18 cellular contexts compared by ENCODE assay signal in the genomic region with DNA sequence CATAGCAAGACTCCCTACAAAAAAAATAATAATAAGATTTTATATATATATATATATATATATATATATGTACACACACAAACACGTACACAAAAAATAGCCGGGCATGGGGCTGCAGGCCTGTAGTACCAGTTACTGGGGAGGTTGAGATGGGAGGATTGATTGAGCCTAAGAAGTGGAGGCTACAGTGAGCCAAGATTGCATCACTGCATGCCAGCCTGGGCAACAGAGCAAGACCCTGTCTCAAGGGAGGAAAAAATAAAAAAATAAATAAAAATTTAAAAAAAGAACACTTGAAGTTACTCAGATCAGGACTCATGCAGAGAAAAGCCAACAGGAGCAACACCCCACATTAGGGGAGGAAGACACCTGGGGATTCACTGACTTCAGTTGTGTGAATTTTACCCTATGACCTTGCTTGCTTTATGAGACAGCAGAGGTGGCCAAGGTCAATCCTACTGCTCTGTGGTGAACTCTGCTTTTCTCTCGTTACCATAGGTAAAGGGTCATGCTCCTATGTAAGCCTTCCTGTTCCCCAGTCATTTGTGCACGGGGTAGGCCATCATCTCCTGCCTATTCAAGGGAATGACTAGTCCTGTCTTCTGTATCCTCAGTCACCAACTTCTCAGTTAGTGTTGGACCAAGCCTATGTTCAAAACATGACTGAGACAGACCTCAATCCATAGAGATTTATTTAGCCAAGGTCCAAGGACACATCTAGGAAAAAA.
DNase-seq lines count a peak whose midpoint lies in the region; ATAC-seq and TF ChIP-seq lines count a peak whose summit lies in the region.
"Had no signal": no experiment of that assay in that cellular context is flagged by ENCODE, and none has a peak within 500 bp of the region (broad histone marks: within the 10 kb centered on the region; RNA-seq: fewer than 3 reads in every experiment).

No MANE protein-coding gene starts in this region.

- TF ChIP-seq EP300 in esophagus muscularis mucosa (IDR thresholded peaks at IDR 0.05) = no peak

- DNase-seq in MCF 10A (ENCODE audit: unreplicated experiment) (no peak), breast epithelium (ENCODE audit: low spot score in 2 of 2) (no peak), esophagus muscularis mucosa (ENCODE audit: extremely low spot score) (peak; percentile 53), NCI-H510A treated with DMSO at 0.1 percent for 48 hours (lab: John Stamatoyannopoulos, UW) (no peak), nephron progenitor cell (no peak)
- DNase-seq in stimulated activated effector memory CD8-positive, alpha-beta T cell treated with anti-CD3 and anti-CD28 coated beads, Interleukin-12 subunit alpha, Interleukin-12 subunit beta, amount 100 ng/mL, for 72 hours (ENCODE audit: low spot score in 2 of 2) = no peak
- DNase-seq: GM23248, MV-4-11, NCI-H1694, NCI-H2081 treated with DMSO at 0.1 percent for 48 hours, NCI-H2171 treated with DMSO at 0.1 percent for 48 hours, NCI-H526, SJCRH30 had no signal

- peak overlapping the region; percentile 16 for H3K27ac Mint-ChIP-seq in MCF 10A (ENCODE audit: low read depth, unreplicated experiment)
- no peak overlapping the region for H3K27ac Mint-ChIP-seq in stimulated activated effector memory CD8-positive, alpha-beta T cell treated with anti-CD3 and anti-CD28 coated beads, Interleukin-12 subunit alpha, Interleukin-12 subunit beta, amount 100 ng/mL, for 72 hours
- H3K27ac Mint-ChIP-seq in nephron progenitor cell = no peak overlapping the region
- H3K27ac Mint-ChIP-seq: CD14-positive monocyte had no signal

- POLR2A ChIA-PET in MCF 10A (lab: Yijun Ruan, JAX) = no interaction called here

- H3K9me3 Mint-ChIP-seq in MCF 10A (ENCODE audit: unreplicated experiment) = peaks cover under 1% of the 10 kb centered on the region
- H3K9me3 Mint-ChIP-seq in stimulated activated effector memory CD8-positive, alpha-beta T cell treated with anti-CD3 and anti-CD28 coated beads, Interleukin-12 subunit alpha, Interleukin-12 subunit beta, amount 100 ng/mL, for 72 hours = no peaks in the 10 kb centered on the region
- H3K9me3 Mint-ChIP-seq in nephron progenitor cell = peaks cover 4% of the 10 kb centered on the region

- no peaks in the 10 kb centered on the region for H3K27me3 Mint-ChIP-seq in MCF 10A (ENCODE audit: insufficient read depth, unreplicated experiment)
- H3K27me3 Mint-ChIP-seq in nephron progenitor cell (ENCODE audit: low read depth, poor library complexity) = peaks cover 6% of the 10 kb centered on the region

- H3K9me3 ChIP-seq in breast epithelium (peaks cover 0 to 8% of the 10 kb centered on the region in 2 donors), HUES6 (ENCODE audit: control insufficient read depth, insufficient read depth, low read depth, low read length) (0 out of 2 replicates have a peak, but pooled peaks cover 2% of the 10 kb centered on the region), esophagus muscularis mucosa (no peaks in the 10 kb centered on the region)
- H3K9me3 ChIP-seq: Peyer's patch, SJCRH30 had no signal

- no peak overlapping the region for H3K4me3 Mint-ChIP-seq in MCF 10A (ENCODE audit: unreplicated experiment)
- peak overlapping the region; percentile 78 for H3K4me3 Mint-ChIP-seq in stimulated activated effector memory CD8-positive, alpha-beta T cell treated with anti-CD3 and anti-CD28 coated beads, Interleukin-12 subunit alpha, Interleukin-12 subunit beta, amount 100 ng/mL, for 72 hours
- no peak overlapping the region for H3K4me3 Mint-ChIP-seq in nephron progenitor cell

- H3K4me1 Mint-ChIP-seq in MCF 10A (ENCODE audit: insufficient read depth, unreplicated experiment) (no peaks in the 10 kb centered on the region), nephron progenitor cell (no peaks in the 10 kb centered on the region)
- H3K4me1 Mint-ChIP-seq in stimulated activated effector memory CD8-positive, alpha-beta T cell treated with anti-CD3 and anti-CD28 coated beads, Interleukin-12 subunit alpha, Interleukin-12 subunit beta, amount 100 ng/mL, for 72 hours = peaks cover 7% of the 10 kb centered on the region

- peak overlapping the region; percentile 30 for H3K9ac ChIP-seq in HUES6 (ENCODE audit: low read length)
- H3K9ac ChIP-seq: KMS-11 had no signal

- H3K27me3 ChIP-seq in breast epithelium (no peaks in the 10 kb centered on the region), HUES6 (ENCODE audit: control insufficient read depth, insufficient read depth, low read length) (no peaks in the 10 kb centered on the region), esophagus muscularis mucosa (no peaks in the 10 kb centered on the region)
- H3K27me3 ChIP-seq: Peyer's patch, SJCRH30 had no signal

- CTCF ChIA-PET in MCF 10A (lab: Yijun Ruan, JAX) = interaction anchor here (0.6 kb wide), 1 partner anchor 216 kb away, joined by 3 read pairs; no protein-coding TSS in a partner anchor

- H3K27ac ChIP-seq in breast epithelium (no peak overlapping the region), HUES6 (ENCODE audit: low read depth, low read length) (no peak overlapping the region), esophagus muscularis mucosa (replicated peaks in 1 of 4) (no peak overlapping the region)
- H3K27ac ChIP-seq: KMS-11, SJCRH30 had no signal

- TF ChIP-seq POLR2A in breast epithelium (IDR thresholded peaks at IDR 0.05) = no peak
- TF ChIP-seq POLR2A in esophagus muscularis mucosa (IDR thresholded peaks at IDR 0.05; ENCODE audit: low read depth) = no peak

- H3K36me3 ChIP-seq in breast epithelium (no peaks in the 10 kb centered on the region), HUES6 (ENCODE audit: control insufficient read depth, insufficient read depth, low read length) (no peaks in the 10 kb centered on the region), esophagus muscularis mucosa (no peaks in the 10 kb centered on the region)
- H3K36me3 ChIP-seq: Peyer's patch, SJCRH30 had no signal

- ATAC-seq in stimulated activated effector memory CD8-positive, alpha-beta T cell treated with anti-CD3 and anti-CD28 coated beads, Interleukin-12 subunit alpha, Interleukin-12 subunit beta, amount 100 ng/mL, for 72 hours = no peak
- ATAC-seq in HG03457 (IDR thresholded peaks at IDR 0.05; ENCODE audit: unreplicated experiment) = no peak

- H3K4me1 ChIP-seq in breast epithelium (peaks cover 0 to 6% of the 10 kb centered on the region in 2 donors), HUES6 (ENCODE audit: control insufficient read depth, insufficient read depth, low read length) (peaks cover 33% of the 10 kb centered on the region), esophagus muscularis mucosa (peaks cover 6 to 15% (median 14%) of the 10 kb centered on the region in 4 donors)
- H3K4me1 ChIP-seq: Peyer's patch had no signal

- no TSS peak for BruUV-seq in MCF 10A (replicated peaks; lab: Mats Ljungman, UMichigan)

- TF ChIP-seq CTCF in MCF 10A (IDR thresholded peaks at IDR 0.05; ENCODE audit: unreplicated experiment) = no peak
- no peak for TF ChIP-seq CTCF in breast epithelium (IDR thresholded peaks at IDR 0.05)
- TF ChIP-seq CTCF in esophagus muscularis mucosa (IDR thresholded peaks at IDR 0.05) = no peak
- TF ChIP-seq CTCF in nephron progenitor cell (IDR thresholded peaks at IDR 0.05) = no peak

- H3K36me3 Mint-ChIP-seq in MCF 10A (ENCODE audit: insufficient read depth, unreplicated experiment) (no peaks in the 10 kb centered on the region), nephron progenitor cell (ENCODE audit: low read depth) (no peaks in the 10 kb centered on the region)
- peaks cover 5% of the 10 kb centered on the region for H3K36me3 Mint-ChIP-seq in stimulated activated effector memory CD8-positive, alpha-beta T cell treated with anti-CD3 and anti-CD28 coated beads, Interleukin-12 subunit alpha, Interleukin-12 subunit beta, amount 100 ng/mL, for 72 hours
- H3K36me3 Mint-ChIP-seq: CD14-positive monocyte had no signal

- intact Hi-C loops in MCF 10A (cut with micrococcal nuclease) = no loop called here
- intact Hi-C loops in breast epithelium (cut with DNase I; ENCODE audit: low total_unique reads) = no loop called here
- intact Hi-C loops in esophagus muscularis mucosa (cut with DNase I) = no loop called here

- 66% methylated on average over 4 of the region's 4 CpGs for whole genome bisulfite sequencing in esophagus muscularis mucosa

- H3K4me3 ChIP-seq in breast epithelium (peak overlapping the region in 1 of 3 donors; percentile 66), HUES6 (ENCODE audit: low read depth, low read length) (0 out of 2 replicates have a peak overlapping the region, but pooled peaks have one; percentile 4), esophagus muscularis mucosa (peak overlapping the region in 1 of 4 donors; percentile 62)
- H3K4me3 ChIP-seq: SJCRH30 had no signal
